9 cellular contexts compared by ENCODE assay signal in the genomic region with DNA sequence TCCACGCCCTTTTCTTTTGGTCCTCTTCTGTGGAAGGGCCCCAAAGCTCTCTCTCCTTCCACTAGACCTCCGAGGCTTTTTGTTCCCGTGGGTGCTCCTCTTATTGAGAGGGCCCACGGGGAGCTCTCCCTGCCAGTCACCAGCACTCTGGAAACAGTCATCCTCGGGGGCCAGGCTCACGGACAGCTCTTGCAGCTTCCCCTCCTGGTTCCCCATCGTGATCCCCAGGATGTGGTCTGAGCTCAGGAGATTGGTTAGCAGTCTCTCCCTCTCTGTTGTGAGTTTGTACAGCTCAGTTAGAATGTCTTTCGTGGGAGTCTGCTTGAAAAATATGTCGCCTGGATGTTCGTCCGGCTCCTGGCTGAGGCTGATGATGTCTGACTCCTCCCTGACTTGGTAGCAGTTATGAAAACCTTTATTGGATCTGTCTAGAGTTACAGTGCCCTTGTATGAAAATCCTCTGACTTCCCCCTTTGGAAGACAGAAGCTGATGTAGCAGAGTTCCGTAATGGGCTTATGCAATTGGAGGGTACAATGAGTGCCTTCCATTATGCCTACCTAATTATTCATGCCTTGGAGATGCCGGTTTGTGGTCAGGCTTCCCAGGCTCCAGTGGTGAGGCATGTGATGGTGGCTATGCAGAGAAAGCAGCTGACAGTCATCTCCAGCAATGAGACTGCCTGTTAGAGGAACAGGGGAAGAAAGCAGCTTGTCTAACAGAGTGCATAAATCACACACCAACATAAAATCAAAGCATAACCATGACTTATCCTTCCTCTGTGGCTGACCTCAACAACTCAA.
DNase-seq lines count a peak whose midpoint lies in the region.
"Had no signal": no experiment of that assay in that cellular context is flagged by ENCODE, and none has a peak within 500 bp of the region (broad histone marks: within the 10 kb centered on the region; RNA-seq: fewer than 3 reads in every experiment).

No MANE protein-coding gene starts in this region.

- no peaks in the 10 kb centered on the region for H3K9me3 ChIP-seq in subcutaneous abdominal adipose tissue (ENCODE audit: control insufficient read depth in 5 of 5, low read length in 5 of 5)

- DNase-seq in HK-2 (ENCODE audit: unreplicated experiment) (peak; percentile 67), amniotic epithelial cell (ENCODE audit: low read depth) (peak; percentile 99), iris pigment epithelial cell (ENCODE audit: low read depth) (peak; percentile 58), cerebellar cortex (ENCODE audit: low spot score) (no peak), DMS53 treated with DMSO at 0.1 percent for 48 hours (lab: John Stamatoyannopoulos, UW; ENCODE audit: unreplicated experiment) (no peak), T-helper 1 cell (no peak), cortex of kidney (lab: John Stamatoyannopoulos, UW) (no peak)
- DNase-seq: T-cell had no signal

- H3K27me3 ChIP-seq in subcutaneous abdominal adipose tissue (ENCODE audit: control insufficient read depth in 5 of 5, insufficient read depth in 4 of 5, low read length in 5 of 5) = no peaks in the 10 kb centered on the region

- no peak overlapping the region for H3K9ac ChIP-seq in subcutaneous abdominal adipose tissue (ENCODE audit: low read length in 5 of 5)

- no peaks in the 10 kb centered on the region for H3K36me3 ChIP-seq in subcutaneous abdominal adipose tissue (ENCODE audit: control insufficient read depth in 5 of 5, insufficient read depth in 5 of 5, low read length in 5 of 5)

- H3K4me1 ChIP-seq in subcutaneous abdominal adipose tissue (ENCODE audit: control insufficient read depth in 5 of 5, insufficient read depth in 5 of 5, low read length in 5 of 5) = peaks cover 4 to 24% (median 9%) of the 10 kb centered on the region in 5 donors

- peak overlapping the region; percentile 19 for H3K27ac ChIP-seq in subcutaneous abdominal adipose tissue (ENCODE audit: low read depth, low read length)

- peak overlapping the region in 2 of 5 donors; percentile 17 to 37 for H3K4me3 ChIP-seq in subcutaneous abdominal adipose tissue (ENCODE audit: low read depth in 1 of 5, low read length in 5 of 5)

Comparison
In these comparisons a context has a peak if more than half of its experiments do, and no peak if none do; other contexts are left out.
1. DNase-seq: peak in HK-2 (single experiment), amniotic epithelial cell (single experiment) and iris pigment epithelial cell (single experiment); none in cerebellar cortex (single experiment), DMS53 treated with DMSO at 0.1 percent for 48 hours (single experiment), T-helper 1 cell (0 of 5) and cortex of kidney (single experiment).